Comparison of ENCODE assay signal across 28 cellular contexts in genomic region chrX:48818866-48819265, GRCh38. TPM values are rescaled to one million over a fixed set of nuclear protein-coding genes. Genes with fewer than 3 reads are reported as not detected.
"Had no signal": no experiment of that assay in that cellular context is flagged by ENCODE, and none has a peak within 500 bp of the region (broad histone marks: within the 10 kb centered on the region; RNA-seq: fewer than 3 reads in every experiment).

No MANE protein-coding gene starts in this region.

- ATAC-seq: K562 had no signal

- H3K4me3 ChIP-seq: K562, SJSA1, SK-N-MC had no signal

- FAIRE-seq: HTR-8/SVneo, K562, RCC 7860 had no signal

- DNase-seq: Kasumi-1, MV-4-11, NCI-H1048, NCI-H1105, NCI-H1417, NCI-H1436 treated with DMSO at 0.1 percent for 48 hours, NCI-H187, NCI-H2029, NCI-H2081 treated with DMSO at 0.1 percent for 48 hours, NCI-H2171, NCI-H226, NCI-H446, NCI-H510A, NCI-H524 treated with DMSO at 0.1 percent for 48 hours, NCI-H69, NCI-H774, Right ventricle myocardium superior, RPMI8226, SIG-M5 had no signal

- H3K9me3 ChIP-seq: SJSA1 had no signal

- H3K27ac ChIP-seq: HL-60, KMS-11, SJSA1, SK-N-MC had no signal

- H3K27me3 ChIP-seq: SJSA1 had no signal

- H3K4me1 ChIP-seq: SJSA1 had no signal

- H3K4me2 ChIP-seq: KMS-11 had no signal

RNA-seq across cellular contexts. Expression of gene ERAS, which starts 7.4 kb away (rescaled TPM):
- total RNA-seq: K562, MCF 10A, Right ventricle myocardium superior, SJSA1 had no signal
- polyA plus RNA-seq: IgD-negative memory B cell had no signal

RNA-seq across cellular contexts. Expression of gene GATA1, which starts 32.5 kb away (rescaled TPM):
- total RNA-seq: MCF 10A, SJSA1 had no signal
- polyA plus RNA-seq: IgD-negative memory B cell had no signal

RNA-seq across cellular contexts. Expression of gene GLOD5, which starts 57.3 kb away (rescaled TPM):
- total RNA-seq: MCF 10A, Right ventricle myocardium superior, SJSA1 had no signal
- polyA plus RNA-seq: IgD-negative memory B cell had no signal
